In genomic region chr3:111173328-111173900, GRCh38 we compare ENCODE assay signal across 16 cellular contexts.
DNase-seq lines count a peak whose midpoint lies in the region; ATAC-seq and TF ChIP-seq lines count a peak whose summit lies in the region.
"Had no signal": no experiment of that assay in that cellular context is flagged by ENCODE, and none has a peak within 500 bp of the region (broad histone marks: within the 10 kb centered on the region; RNA-seq: fewer than 3 reads in every experiment).

No MANE protein-coding gene starts in this region.

- H3K36me3 ChIP-seq in HAP-1 (replicated peaks) = no peaks in the 10 kb centered on the region
- peaks cover 3 to 27% of the 10 kb centered on the region in 2 donors for H3K36me3 ChIP-seq in neuronal stem cell (replicated peaks in 1 of 2; ENCODE audit: control insufficient read depth in 2 of 2, insufficient read depth in 2 of 2, low read length in 2 of 2)
- H3K36me3 ChIP-seq: uterus had no signal

- H3K27me3 ChIP-seq in HAP-1 (ENCODE audit: low read depth) = no peaks in the 10 kb centered on the region
- no peaks in the 10 kb centered on the region for H3K27me3 ChIP-seq in neuronal stem cell (ENCODE audit: control insufficient read depth in 3 of 3, insufficient read depth in 3 of 3, low read depth in 1 of 3, low read length in 3 of 3)
- H3K27me3 ChIP-seq: gastrocnemius medialis, uterus had no signal

- no peak for TF ChIP-seq CTCF in choroid plexus epithelial cell (conservative IDR thresholded peaks at IDR 0.05; ENCODE audit: low read depth, low read length)
- no peak for TF ChIP-seq CTCF in GM20000 (IDR thresholded peaks at IDR 0.05; ENCODE audit: extremely low read depth, missing control alignments)

- no peak overlapping the region for H2BK120ac ChIP-seq in neuronal stem cell (ENCODE audit: low read depth, low read length)

- in situ Hi-C loops in HAP-1 (cut with MboI; ENCODE audit: low sequenced_read_pairs) = no loop called here

- no peak overlapping the region for H3K4me2 ChIP-seq in neuronal stem cell (ENCODE audit: insufficient read depth, low read length, poor library complexity, severe bottlenecking)

- H3K4me1 ChIP-seq in HAP-1 = peaks cover 12% of the 10 kb centered on the region
- H3K4me1 ChIP-seq in neuronal stem cell (ENCODE audit: control insufficient read depth in 2 of 2, insufficient read depth in 1 of 2, low read depth in 1 of 2, low read length in 2 of 2) = peaks cover 0 to 4% of the 10 kb centered on the region in 2 donors
- H3K4me1 ChIP-seq: gastrocnemius medialis, uterus had no signal

- no peak for ATAC-seq in HG03378 (IDR thresholded peaks at IDR 0.05; ENCODE audit: unreplicated experiment)
- ATAC-seq: gastrocnemius medialis had no signal

- peaks cover 2% of the 10 kb centered on the region for H3K79me1 ChIP-seq in neuronal stem cell (ENCODE audit: low read depth, low read length)

- no peak overlapping the region for H2AFZ ChIP-seq in neuronal stem cell (ENCODE audit: low read length)

- no peak overlapping the region for H3K9ac ChIP-seq in neuronal stem cell (ENCODE audit: low read depth, low read length, poor library complexity)

- no peak overlapping the region for H2BK12ac ChIP-seq in neuronal stem cell (ENCODE audit: low read length)

- no peak overlapping the region for H3K23ac ChIP-seq in neuronal stem cell (ENCODE audit: low read depth, low read length, poor library complexity)

- peak; percentile 57 to 90 for DNase-seq in HAP-1 (ENCODE audit: low spot score in 2 of 2)
- DNase-seq in NCI-H69 (lab: John Stamatoyannopoulos, UW) = peak; percentile 74
- peak; percentile 39 for DNase-seq in choroid plexus epithelial cell (ENCODE audit: low read depth)
- DNase-seq in neuronal stem cell (ENCODE audit: low spot score) = peak; percentile 8
- no peak for DNase-seq in T-helper 9 cell
- no peak for DNase-seq in NAMALWA (ENCODE audit: low spot score)
- DNase-seq in GM20000 (ENCODE audit: low spot score) = no peak
- DNase-seq: activated CD4-positive, CD25-positive, alpha-beta regulatory T cell; activated gamma-delta T cell treated with Interleukin-2 at 50 U/mL for 16 hours; AML-193; effector memory CD4-positive, alpha-beta T cell; gastrocnemius medialis; NCI-H2227 treated with DMSO at 0.1 percent for 48 hours; stimulated activated naive CD4-positive, alpha-beta T cell treated with Interleukin-2 at 50 U/mL for 16 hours; uterus had no signal

- H2AK5ac ChIP-seq in neuronal stem cell (ENCODE audit: low read depth, low read length) = no peak overlapping the region

- H3K18ac ChIP-seq in neuronal stem cell (ENCODE audit: low read length) = no peak overlapping the region

- no peak overlapping the region for H3K27ac ChIP-seq in neuronal stem cell (replicated peaks; ENCODE audit: low read length)
- H3K27ac ChIP-seq: gastrocnemius medialis, uterus had no signal

- H3K9me3 ChIP-seq in HAP-1 (peaks cover 4% of the 10 kb centered on the region; the same call in 1 of the 2 replicates), neuronal stem cell (replicated peaks in 1 of 2; ENCODE audit: control insufficient read depth in 2 of 2, insufficient read depth in 1 of 2, low read depth in 1 of 2, low read length in 2 of 2) (peaks cover 0 to 25% of the 10 kb centered on the region in 2 donors)
- H3K9me3 ChIP-seq: gastrocnemius medialis, uterus had no signal

- H3K14ac ChIP-seq in neuronal stem cell (ENCODE audit: low read length) = no peak overlapping the region

- H3K4ac ChIP-seq in neuronal stem cell (ENCODE audit: low read length) = no peak overlapping the region

- H4K91ac ChIP-seq in neuronal stem cell (ENCODE audit: low read depth, low read length, poor library complexity) = no peak overlapping the region

- WGBS in neuronal stem cell (ENCODE audit: extremely low coverage in 2 of 2, insufficient read length in 2 of 2, insufficient replicate concordance in 1 of 2), 2 donors = no CpG with 5 or more reads among the region's 2 CpGs

- H3K4me3 ChIP-seq in HAP-1 (no peak overlapping the region), choroid plexus epithelial cell (ENCODE audit: low read depth, low read length) (no peak overlapping the region), neuronal stem cell (ENCODE audit: low read length in 2 of 2) (no peak overlapping the region)
- H3K4me3 ChIP-seq: gastrocnemius medialis, uterus had no signal

- H4K8ac ChIP-seq in neuronal stem cell (ENCODE audit: low read depth, low read length) = no peak overlapping the region

- no peak overlapping the region for H2BK5ac ChIP-seq in neuronal stem cell (ENCODE audit: low read length)

- H2BK15ac ChIP-seq in neuronal stem cell (ENCODE audit: low read length) = no peak overlapping the region

Comparison
In these comparisons a context has a peak if more than half of its experiments do, and no peak if none do; other contexts are left out.
1. DNase-seq: peak in HAP-1 (2 of 2), NCI-H69 (single experiment), choroid plexus epithelial cell (single experiment) and neuronal stem cell (single experiment); none in T-helper 9 cell (single experiment), NAMALWA (single experiment) and GM20000 (single experiment).